Comparison of ENCODE assay signal across 9 cellular contexts in genomic region chr17:76458580-76459490, GRCh38. TPM values are rescaled to one million over a fixed set of nuclear protein-coding genes. Genes with fewer than 3 reads are reported as not detected.
DNase-seq lines count a peak whose midpoint lies in the region; ATAC-seq, FAIRE-seq and TF ChIP-seq lines count a peak whose summit lies in the region.
"Had no signal": no experiment of that assay in that cellular context is flagged by ENCODE, and none has a peak within 500 bp of the region (broad histone marks: within the 10 kb centered on the region; RNA-seq: fewer than 3 reads in every experiment).

No MANE protein-coding gene starts in this region.

- no peaks in the 10 kb centered on the region for H3K9me3 Mint-ChIP-seq in activated T-cell treated with anti-CD3 and anti-CD28 coated beads, Interleukin-2, amount 50 U/mL, for 24 hours

- H3K9me3 ChIP-seq in RWPE2 (ENCODE audit: severe bottlenecking) = no peaks in the 10 kb centered on the region
- H3K9me3 ChIP-seq in small intestine (ENCODE audit: control insufficient read depth, low read depth) = no peaks in the 10 kb centered on the region

- H3K27me3 ChIP-seq in RWPE2 (ENCODE audit: insufficient read depth, poor library complexity, severe bottlenecking) (no peaks in the 10 kb centered on the region), foreskin keratinocyte (peaks cover 6% of the 10 kb centered on the region), small intestine (ENCODE audit: control insufficient read depth in 2 of 2, insufficient read depth in 2 of 2, low read length in 2 of 2) (no peaks in the 10 kb centered on the region)

- no peak for FAIRE-seq in small intestine (lab: Jason Lieb, UNC)
- FAIRE-seq: frontal cortex had no signal

- WGBS in small intestine, 3 donors = 37 to 48% (median 38%) methylated on average over 9 of the region's 9 CpGs

- no peak overlapping the region for H3K27ac ChIP-seq in RWPE2 (ENCODE audit: poor library complexity, severe bottlenecking)
- no peak overlapping the region for H3K27ac ChIP-seq in foreskin keratinocyte
- no peak overlapping the region for H3K27ac ChIP-seq in small intestine (ENCODE audit: low read depth in 1 of 2, low read length in 1 of 2)

- no peaks in the 10 kb centered on the region for H3K4me1 Mint-ChIP-seq in activated T-cell treated with anti-CD3 and anti-CD28 coated beads, Interleukin-2, amount 50 U/mL, for 24 hours (ENCODE audit: low read depth)

- H3K4me3 Mint-ChIP-seq in activated T-cell treated with anti-CD3 and anti-CD28 coated beads, Interleukin-2, amount 50 U/mL, for 24 hours = no peak overlapping the region

- no peaks in the 10 kb centered on the region for H3K36me3 Mint-ChIP-seq in activated T-cell treated with anti-CD3 and anti-CD28 coated beads, Interleukin-2, amount 50 U/mL, for 24 hours (ENCODE audit: low read depth)

- H3K4me1 ChIP-seq in RWPE2 (ENCODE audit: insufficient read depth, poor library complexity, severe bottlenecking) (no peaks in the 10 kb centered on the region), foreskin keratinocyte (no peaks in the 10 kb centered on the region), small intestine (ENCODE audit: control insufficient read depth in 2 of 2, insufficient read depth in 1 of 2, low read depth in 1 of 2, low read length in 1 of 2) (no peaks in the 10 kb centered on the region)

- H3K36me3 ChIP-seq in RWPE2 (ENCODE audit: low read depth) = no peaks in the 10 kb centered on the region
- no peaks in the 10 kb centered on the region for H3K36me3 ChIP-seq in small intestine (ENCODE audit: control insufficient read depth in 2 of 2, insufficient read depth in 2 of 2, low read length in 2 of 2)

- ATAC-seq in RWPE2 (ENCODE audit: low read depth) (peak; percentile 93), foreskin keratinocyte (peak; percentile 43), HG03520 (IDR thresholded peaks at IDR 0.05; ENCODE audit: unreplicated experiment) (no peak)

- no peaks in the 10 kb centered on the region for H3K27me3 Mint-ChIP-seq in activated T-cell treated with anti-CD3 and anti-CD28 coated beads, Interleukin-2, amount 50 U/mL, for 24 hours

- H3K27ac Mint-ChIP-seq in activated T-cell treated with anti-CD3 and anti-CD28 coated beads, Interleukin-2, amount 50 U/mL, for 24 hours = no peak overlapping the region

- peak; percentile 32 for DNase-seq in COR-L47 (lab: John Stamatoyannopoulos, UW)
- DNase-seq in HFF-Myc (ENCODE audit: extremely low read depth, low read depth) = no peak
- peak; percentile 75 for DNase-seq in RWPE2 (ENCODE audit: low spot score)
- DNase-seq in foreskin keratinocyte = peak in 1 of 2 donors; percentile 22
- peak; percentile 64 for DNase-seq in small intestine
- DNase-seq in activated T-cell treated with anti-CD3 and anti-CD28 coated beads, Interleukin-2, amount 50 U/mL, for 24 hours = no peak
- no peak for DNase-seq in NCI-H2029 (lab: John Stamatoyannopoulos, UW)

- H3K4me3 ChIP-seq in HFF-Myc (replicated peaks; ENCODE audit: low read depth, low read length) = no peak overlapping the region
- H3K4me3 ChIP-seq in RWPE2 (ENCODE audit: severe bottlenecking) = no peak overlapping the region
- H3K4me3 ChIP-seq in small intestine (ENCODE audit: low read depth in 1 of 2, low read length in 2 of 2) = no peak overlapping the region

- TF ChIP-seq CTCF in HFF-Myc (IDR thresholded peaks at IDR 0.05; ENCODE audit: low read depth, low read length, missing control alignments) (peak; percentile 74), RWPE2 (IDR thresholded peaks at IDR 0.05; ENCODE audit: poor library complexity, severe bottlenecking) (peak; percentile 80), foreskin keratinocyte (conservative IDR thresholded peaks at IDR 0.05) (peak; percentile 69)

RNA-seq across cellular contexts. Expression of gene UBE2O, which starts 5.9 kb away (rescaled TPM):
- 16.6 and 17.3 TPM in 2 replicates for total RNA-seq in foreskin keratinocyte
- polyA plus RNA-seq in foreskin keratinocyte (5.2 and 6.4 TPM in 2 replicates), small intestine (10 to 100 TPM in 1 of 3 donors, 1 to 10 TPM in 2; 5.7 to 12.2 (median 6.9) TPM)

RNA-seq across cellular contexts. Expression of gene AANAT, which starts 8.6 kb away (rescaled TPM):
- not detected in 2 replicates for total RNA-seq in foreskin keratinocyte
- polyA plus RNA-seq in foreskin keratinocyte = not detected in 2 replicates
- polyA plus RNA-seq in small intestine = not detected
- total RNA-seq: frontal cortex had no signal

RNA-seq across cellular contexts. Expression of gene RHBDF2, which starts 42.4 kb away (rescaled TPM):
- 38.1 and 49.0 TPM in 2 replicates for total RNA-seq in foreskin keratinocyte
- polyA plus RNA-seq in foreskin keratinocyte (26.4 and 33.1 TPM in 2 replicates), small intestine (10 to 100 TPM in 1 of 3 donors, 1 to 10 TPM in 2; 2.0 to 17.7 (median 4.1) TPM)

Comparison
In these comparisons a context has a peak if more than half of its experiments do, and no peak if none do; other contexts are left out.
1. DNase-seq: peak in COR-L47 (single experiment), RWPE2 (single experiment) and small intestine (single experiment); none in HFF-Myc (single experiment), activated T-cell treated with anti-CD3 and anti-CD28 coated beads, Interleukin-2, amount 50 U/mL, for 24 hours (single experiment) and NCI-H2029 (single experiment).
2. Peak in every context shown above with its lines, with median percentiles within 50 percentile points of each other: CTCF ChIP-seq.